8 cellular contexts compared by ENCODE assay signal in the genomic region with DNA sequence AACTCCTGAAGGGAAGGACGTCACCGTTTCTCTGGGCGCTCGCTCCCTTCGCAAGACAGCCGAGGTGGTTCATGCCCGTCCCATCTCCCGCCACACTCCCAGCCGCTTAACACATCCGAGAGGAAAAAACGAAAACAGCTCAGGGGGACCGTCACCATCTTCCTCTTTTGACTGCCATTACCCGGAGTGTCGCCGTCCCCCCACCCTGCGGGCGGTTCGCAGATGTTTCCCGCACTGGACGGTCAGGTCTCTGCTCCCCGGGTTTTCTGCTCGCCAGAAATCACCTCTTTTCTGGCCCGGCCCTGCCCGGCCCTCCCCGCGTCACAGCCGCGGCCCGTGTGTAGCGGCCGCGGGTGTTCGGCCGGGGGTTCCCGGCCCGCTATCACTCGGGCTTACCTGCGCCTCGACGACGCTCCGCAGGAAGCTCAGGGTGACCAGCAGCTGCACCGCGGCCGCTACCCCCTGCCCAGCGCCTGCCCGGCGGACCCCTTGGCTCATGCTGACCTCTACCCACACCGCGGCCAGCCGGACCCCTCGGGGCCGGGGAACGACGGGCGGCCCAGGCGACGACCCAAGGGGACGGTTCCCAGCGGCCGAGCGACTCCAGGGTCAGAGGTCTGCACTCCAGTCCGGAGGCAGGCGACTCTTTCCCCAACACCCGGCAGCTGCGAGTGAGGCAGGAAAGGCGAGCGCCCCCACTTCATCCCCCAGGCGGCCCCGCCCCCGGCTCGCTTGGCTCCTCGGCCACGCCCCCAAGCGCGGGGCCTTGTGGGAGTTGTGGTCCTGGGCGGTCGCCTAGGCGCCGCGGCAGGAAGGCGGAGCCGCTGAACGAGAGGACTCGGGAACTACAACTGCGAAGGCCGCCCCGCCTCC. TPM values are rescaled to one million over a fixed set of nuclear protein-coding genes. Genes with fewer than 3 reads are reported as not detected.
DNase-seq lines count a peak whose midpoint lies in the region; ATAC-seq, FAIRE-seq and TF ChIP-seq lines count a peak whose summit lies in the region.

A gene with protein sequence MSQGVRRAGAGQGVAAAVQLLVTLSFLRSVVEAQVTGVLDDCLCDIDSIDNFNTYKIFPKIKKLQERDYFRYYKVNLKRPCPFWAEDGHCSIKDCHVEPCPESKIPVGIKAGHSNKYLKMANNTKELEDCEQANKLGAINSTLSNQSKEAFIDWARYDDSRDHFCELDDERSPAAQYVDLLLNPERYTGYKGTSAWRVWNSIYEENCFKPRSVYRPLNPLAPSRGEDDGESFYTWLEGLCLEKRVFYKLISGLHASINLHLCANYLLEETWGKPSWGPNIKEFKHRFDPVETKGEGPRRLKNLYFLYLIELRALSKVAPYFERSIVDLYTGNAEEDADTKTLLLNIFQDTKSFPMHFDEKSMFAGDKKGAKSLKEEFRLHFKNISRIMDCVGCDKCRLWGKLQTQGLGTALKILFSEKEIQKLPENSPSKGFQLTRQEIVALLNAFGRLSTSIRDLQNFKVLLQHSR (minus strand): TSS at position 673 of the 873 bp plus-strand sequence. CDS start 175 bp downstream, at position 498.

- H3K36me3 ChIP-seq in kidney (ENCODE audit: control insufficient read depth in 1 of 2, insufficient read depth in 2 of 2, low read length in 2 of 2): no peaks in the 10 kb centered on the region

- H3K27ac ChIP-seq in kidney (ENCODE audit: low read depth in 2 of 2, low read length in 2 of 2): peak within 1 kb of the TSS; percentile 49 to 69

- DNase-seq in AML-193 (lab: John Stamatoyannopoulos, UW) (peak; percentile 86 to 90), NCI-H345 treated with DMSO at 0.1 percent for 48 hours (lab: John Stamatoyannopoulos, UW; ENCODE audit: unreplicated experiment) (peak; percentile 98), cerebellar nuclear complex (lab: John Stamatoyannopoulos, UW) (peak; percentile 74 to 94), kidney (peak; percentile 99)
- DNase-seq in stimulated activated CD4-positive, alpha-beta T cell treated with anti-CD3 and anti-CD28 coated beads, Interleukin-15, amount 100 ng/mL, for 1 hour (ENCODE audit: low read depth in 1 of 2, low spot score in 1 of 2): peak; percentile 96 to 98

- peak within 1 kb of the TSS; percentile 76 to 95 for H3K9ac ChIP-seq in kidney (ENCODE audit: low read length in 2 of 2)

- intact Hi-C loops in kidney (cut with DNase I): no loop called here

- TF ChIP-seq CTCF in kidney (IDR thresholded peaks at IDR 0.05; ENCODE audit: borderline replicate concordance, extremely low read depth, insufficient read depth): no peak

- ATAC-seq in GM19035 (IDR thresholded peaks at IDR 0.05; ENCODE audit: unreplicated experiment) (peak; percentile 82), HG03342 (IDR thresholded peaks at IDR 0.05; ENCODE audit: unreplicated experiment) (peak; percentile 82)
- ATAC-seq in activated CD4-positive, CD25-positive, alpha-beta regulatory T cell treated with anti-CD3 and anti-CD28 coated beads, Interleukin-2, amount 50 U/mL, for 24 hours: peak; percentile 93 to 96

- H3K4me1 ChIP-seq in kidney (ENCODE audit: control insufficient read depth in 1 of 2, insufficient read depth in 1 of 2, low read depth in 1 of 2, low read length in 2 of 2): peaks cover 0 to 3% of the 10 kb centered on the region in 2 donors

- H3K4me3 ChIP-seq in kidney (ENCODE audit: low read length in 2 of 2): peak within 1 kb of the TSS; percentile 91 to 96

- H3K9me3 ChIP-seq in kidney (ENCODE audit: control insufficient read depth in 1 of 2, low read length in 2 of 2): no peaks in the 10 kb centered on the region

- no peak for FAIRE-seq in kidney (lab: Jason Lieb, UNC)

RNA-seq across cellular contexts. Expression of the gene that starts here (rescaled TPM):
- 9.9 TPM for total RNA-seq in kidney
- polyA plus RNA-seq in kidney (ENCODE audit: insufficient read depth, low read depth, low replicate concordance): 5.7 TPM

Comparison
In these comparisons a context has a peak if more than half of its experiments do, and no peak if none do; other contexts are left out.
1. Peak in every context shown above with its lines: DNase-seq, ATAC-seq, H3K4me3 ChIP-seq and H3K27ac ChIP-seq.